1 cellular context compared by ENCODE assay signal in genomic region chr3:124730920-124731297, GRCh38.
TF ChIP-seq lines count a peak whose summit lies in the region.

No MANE protein-coding gene starts in this region.

TF ChIP-seq in GM23338, 12 proteins besides CTCF, POLR2A, EP300 and RAD21 (continued from another document):
- TF ChIP-seq, protein P1, sequence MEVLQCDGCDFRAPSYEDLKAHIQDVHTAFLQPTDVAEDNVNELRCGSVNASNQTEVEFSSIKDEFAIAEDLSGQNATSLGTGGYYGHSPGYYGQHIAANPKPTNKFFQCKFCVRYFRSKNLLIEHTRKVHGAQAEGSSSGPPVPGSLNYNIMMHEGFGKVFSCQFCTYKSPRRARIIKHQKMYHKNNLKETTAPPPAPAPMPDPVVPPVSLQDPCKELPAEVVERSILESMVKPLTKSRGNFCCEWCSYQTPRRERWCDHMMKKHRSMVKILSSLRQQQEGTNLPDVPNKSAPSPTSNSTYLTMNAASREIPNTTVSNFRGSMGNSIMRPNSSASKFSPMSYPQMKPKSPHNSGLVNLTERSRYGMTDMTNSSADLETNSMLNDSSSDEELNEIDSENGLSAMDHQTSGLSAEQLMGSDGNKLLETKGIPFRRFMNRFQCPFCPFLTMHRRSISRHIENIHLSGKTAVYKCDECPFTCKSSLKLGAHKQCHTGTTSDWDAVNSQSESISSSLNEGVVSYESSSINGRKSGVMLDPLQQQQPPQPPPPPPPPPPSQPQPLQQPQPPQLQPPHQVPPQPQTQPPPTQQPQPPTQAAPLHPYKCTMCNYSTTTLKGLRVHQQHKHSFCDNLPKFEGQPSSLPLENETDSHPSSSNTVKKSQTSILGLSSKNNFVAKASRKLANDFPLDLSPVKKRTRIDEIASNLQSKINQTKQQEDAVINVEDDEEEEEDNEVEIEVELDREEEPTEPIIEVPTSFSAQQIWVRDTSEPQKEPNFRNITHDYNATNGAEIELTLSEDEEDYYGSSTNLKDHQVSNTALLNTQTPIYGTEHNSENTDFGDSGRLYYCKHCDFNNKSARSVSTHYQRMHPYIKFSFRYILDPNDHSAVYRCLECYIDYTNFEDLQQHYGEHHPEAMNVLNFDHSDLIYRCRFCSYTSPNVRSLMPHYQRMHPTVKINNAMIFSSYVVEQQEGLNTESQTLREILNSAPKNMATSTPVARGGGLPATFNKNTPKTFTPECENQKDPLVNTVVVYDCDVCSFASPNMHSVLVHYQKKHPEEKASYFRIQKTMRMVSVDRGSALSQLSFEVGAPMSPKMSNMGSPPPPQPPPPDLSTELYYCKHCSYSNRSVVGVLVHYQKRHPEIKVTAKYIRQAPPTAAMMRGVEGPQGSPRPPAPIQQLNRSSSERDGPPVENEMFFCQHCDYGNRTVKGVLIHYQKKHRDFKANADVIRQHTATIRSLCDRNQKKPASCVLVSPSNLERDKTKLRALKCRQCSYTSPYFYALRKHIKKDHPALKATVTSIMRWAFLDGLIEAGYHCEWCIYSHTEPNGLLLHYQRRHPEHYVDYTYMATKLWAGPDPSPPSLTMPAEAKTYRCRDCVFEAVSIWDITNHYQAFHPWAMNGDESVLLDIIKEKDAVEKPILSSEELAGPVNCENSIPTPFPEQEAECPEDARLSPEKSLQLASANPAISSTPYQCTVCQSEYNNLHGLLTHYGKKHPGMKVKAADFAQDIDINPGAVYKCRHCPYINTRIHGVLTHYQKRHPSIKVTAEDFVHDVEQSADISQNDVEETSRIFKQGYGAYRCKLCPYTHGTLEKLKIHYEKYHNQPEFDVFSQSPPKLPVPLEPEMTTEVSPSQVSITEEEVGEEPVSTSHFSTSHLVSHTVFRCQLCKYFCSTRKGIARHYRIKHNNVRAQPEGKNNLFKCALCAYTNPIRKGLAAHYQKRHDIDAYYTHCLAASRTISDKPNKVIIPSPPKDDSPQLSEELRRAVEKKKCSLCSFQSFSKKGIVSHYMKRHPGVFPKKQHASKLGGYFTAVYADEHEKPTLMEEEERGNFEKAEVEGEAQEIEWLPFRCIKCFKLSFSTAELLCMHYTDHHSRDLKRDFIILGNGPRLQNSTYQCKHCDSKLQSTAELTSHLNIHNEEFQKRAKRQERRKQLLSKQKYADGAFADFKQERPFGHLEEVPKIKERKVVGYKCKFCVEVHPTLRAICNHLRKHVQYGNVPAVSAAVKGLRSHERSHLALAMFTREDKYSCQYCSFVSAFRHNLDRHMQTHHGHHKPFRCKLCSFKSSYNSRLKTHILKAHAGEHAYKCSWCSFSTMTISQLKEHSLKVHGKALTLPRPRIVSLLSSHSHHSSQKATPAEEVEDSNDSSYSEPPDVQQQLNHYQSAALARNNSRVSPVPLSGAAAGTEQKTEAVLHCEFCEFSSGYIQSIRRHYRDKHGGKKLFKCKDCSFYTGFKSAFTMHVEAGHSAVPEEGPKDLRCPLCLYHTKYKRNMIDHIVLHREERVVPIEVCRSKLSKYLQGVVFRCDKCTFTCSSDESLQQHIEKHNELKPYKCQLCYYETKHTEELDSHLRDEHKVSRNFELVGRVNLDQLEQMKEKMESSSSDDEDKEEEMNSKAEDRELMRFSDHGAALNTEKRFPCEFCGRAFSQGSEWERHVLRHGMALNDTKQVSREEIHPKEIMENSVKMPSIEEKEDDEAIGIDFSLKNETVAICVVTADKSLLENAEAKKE (CRISPR knock-in tag; IDR thresholded peaks at IDR 0.05) = no peak
- no peak for TF ChIP-seq POLR2AphosphoS5 (IDR thresholded peaks at IDR 0.05; ENCODE audit: low read depth)
- no peak for TF ChIP-seq STAT1 (IDR thresholded peaks at IDR 0.05; ENCODE audit: unreplicated experiment)
- TF ChIP-seq, protein P2, sequence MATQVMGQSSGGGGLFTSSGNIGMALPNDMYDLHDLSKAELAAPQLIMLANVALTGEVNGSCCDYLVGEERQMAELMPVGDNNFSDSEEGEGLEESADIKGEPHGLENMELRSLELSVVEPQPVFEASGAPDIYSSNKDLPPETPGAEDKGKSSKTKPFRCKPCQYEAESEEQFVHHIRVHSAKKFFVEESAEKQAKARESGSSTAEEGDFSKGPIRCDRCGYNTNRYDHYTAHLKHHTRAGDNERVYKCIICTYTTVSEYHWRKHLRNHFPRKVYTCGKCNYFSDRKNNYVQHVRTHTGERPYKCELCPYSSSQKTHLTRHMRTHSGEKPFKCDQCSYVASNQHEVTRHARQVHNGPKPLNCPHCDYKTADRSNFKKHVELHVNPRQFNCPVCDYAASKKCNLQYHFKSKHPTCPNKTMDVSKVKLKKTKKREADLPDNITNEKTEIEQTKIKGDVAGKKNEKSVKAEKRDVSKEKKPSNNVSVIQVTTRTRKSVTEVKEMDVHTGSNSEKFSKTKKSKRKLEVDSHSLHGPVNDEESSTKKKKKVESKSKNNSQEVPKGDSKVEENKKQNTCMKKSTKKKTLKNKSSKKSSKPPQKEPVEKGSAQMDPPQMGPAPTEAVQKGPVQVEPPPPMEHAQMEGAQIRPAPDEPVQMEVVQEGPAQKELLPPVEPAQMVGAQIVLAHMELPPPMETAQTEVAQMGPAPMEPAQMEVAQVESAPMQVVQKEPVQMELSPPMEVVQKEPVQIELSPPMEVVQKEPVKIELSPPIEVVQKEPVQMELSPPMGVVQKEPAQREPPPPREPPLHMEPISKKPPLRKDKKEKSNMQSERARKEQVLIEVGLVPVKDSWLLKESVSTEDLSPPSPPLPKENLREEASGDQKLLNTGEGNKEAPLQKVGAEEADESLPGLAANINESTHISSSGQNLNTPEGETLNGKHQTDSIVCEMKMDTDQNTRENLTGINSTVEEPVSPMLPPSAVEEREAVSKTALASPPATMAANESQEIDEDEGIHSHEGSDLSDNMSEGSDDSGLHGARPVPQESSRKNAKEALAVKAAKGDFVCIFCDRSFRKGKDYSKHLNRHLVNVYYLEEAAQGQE (IDR thresholded peaks at IDR 0.05; ENCODE audit: unreplicated experiment) = no peak
- TF ChIP-seq NANOG (IDR thresholded peaks at IDR 0.05; ENCODE audit: borderline replicate concordance) = no peak
- no peak for TF ChIP-seq ETS1 (IDR thresholded peaks at IDR 0.05)
- no peak for TF ChIP-seq ZNF114 (CRISPR knock-in tag; IDR thresholded peaks at IDR 0.05)
- TF ChIP-seq ZNF331 (CRISPR knock-in tag; IDR thresholded peaks at IDR 0.05; ENCODE audit: low read depth) = no peak
- TF ChIP-seq CREB1 (CRISPR knock-in tag; IDR thresholded peaks at IDR 0.05; ENCODE audit: low read depth) = no peak
- no peak for TF ChIP-seq JUNB (IDR thresholded peaks at IDR 0.05; ENCODE audit: unreplicated experiment)
